ENCODE assay signal across 9 cellular contexts in genomic region chr6:163533443-163533842, GRCh38.
DNase-seq lines count a peak whose midpoint lies in the region; FAIRE-seq and TF ChIP-seq lines count a peak whose summit lies in the region.
"Had no signal": no experiment of that assay in that cellular context is flagged by ENCODE, and none has a peak within 500 bp of the region (broad histone marks: within the 10 kb centered on the region; RNA-seq: fewer than 3 reads in every experiment).

No MANE protein-coding gene starts in this region.

- peak; percentile 80 for DNase-seq in AG04450 (ENCODE audit: low read depth, low spot score)
- peak; percentile 16 for DNase-seq in HuH-7.5 (ENCODE audit: low spot score)
- DNase-seq in astrocyte (ENCODE audit: low read depth), result peak; percentile 93
- peak; percentile 65 for DNase-seq in kidney glomerular epithelial cell (lab: John Stamatoyannopoulos, UW)
- no peak for DNase-seq in NCI-H1105 (lab: John Stamatoyannopoulos, UW)
- no peak for DNase-seq in NCI-H526 treated with DMSO at 0.1 percent for 48 hours (lab: John Stamatoyannopoulos, UW)
- DNase-seq in stimulated activated CD4-positive, alpha-beta T cell treated with anti-CD3 and anti-CD28 coated beads, Interleukin-2, amount 100 ng/mL, for 24 hours, result no peak
- no peak for DNase-seq in NCI-H2227 (lab: John Stamatoyannopoulos, UW; ENCODE audit: unreplicated experiment)
- DNase-seq: aorta had no signal

- peaks cover 95% of the 10 kb centered on the region for H3K79me2 ChIP-seq in astrocyte (ENCODE audit: insufficient read depth, low read length)

- H3K9me3 Mint-ChIP-seq in astrocyte (ENCODE audit: unreplicated experiment), result no peaks in the 10 kb centered on the region

- no peak overlapping the region for H3K4me3 ChIP-seq in AG04450 (ENCODE audit: low read depth, low read length)
- no peak overlapping the region for H3K4me3 ChIP-seq in astrocyte (ENCODE audit: insufficient read depth, low read depth, low read length)

- peaks cover 41% of the 10 kb centered on the region for H4K20me1 ChIP-seq in astrocyte (ENCODE audit: insufficient read depth, low read length)

- FAIRE-seq in astrocyte (lab: Jason Lieb, UNC), result peak; percentile 70

- H3K27me3 Mint-ChIP-seq in astrocyte (ENCODE audit: low read depth, unreplicated experiment), result no peaks in the 10 kb centered on the region

- H3K27ac ChIP-seq in AG04450 (ENCODE audit: low read depth, low read length) (no peak overlapping the region), astrocyte (ENCODE audit: low read depth, low read length) (peak overlapping the region; percentile 69)

- no peak overlapping the region for H3K4me3 Mint-ChIP-seq in astrocyte (ENCODE audit: unreplicated experiment)

- peak overlapping the region; percentile 52 for H3K4me2 ChIP-seq in astrocyte (ENCODE audit: low read length)

- POLR2A ChIA-PET in AG04450 (lab: Yijun Ruan, JAX), result no interaction called here

- CTCF ChIA-PET in AG04450 (lab: Charles Lee), result interaction anchor here (0.6 kb wide), 1 partner anchor 9 kb away, joined by 3 read pairs; no protein-coding TSS in a partner anchor

- H3K36me3 Mint-ChIP-seq in astrocyte (ENCODE audit: low read depth, unreplicated experiment), result peaks cover 18% of the 10 kb centered on the region

- no peak overlapping the region for H2AFZ ChIP-seq in astrocyte (ENCODE audit: low read depth, low read length)

- TF ChIP-seq CTCF in AG04450 (IDR thresholded peaks at IDR 0.05; ENCODE audit: low read depth, low read length), result no peak
- TF ChIP-seq CTCF in astrocyte (IDR thresholded peaks at IDR 0.05; ENCODE audit: insufficient read depth, low read depth, low read length), result no peak

- H3K4me1 ChIP-seq in astrocyte (ENCODE audit: insufficient read depth, low read length), result peaks cover 48% of the 10 kb centered on the region

- H3K9me3 ChIP-seq in AG04450 (ENCODE audit: control insufficient read depth, insufficient read depth, low read length) (no peaks in the 10 kb centered on the region), astrocyte (ENCODE audit: insufficient read depth, low read depth, low read length) (no peaks in the 10 kb centered on the region)

- H3K36me3 ChIP-seq in astrocyte (ENCODE audit: insufficient read depth, low read length), result peaks cover 3% of the 10 kb centered on the region

- H3K4me1 Mint-ChIP-seq in astrocyte (ENCODE audit: low read depth, unreplicated experiment), result peaks cover 57% of the 10 kb centered on the region

- H3K27me3 ChIP-seq in AG04450 (ENCODE audit: control insufficient read depth, insufficient read depth, low read length), result no peaks in the 10 kb centered on the region
- no peaks in the 10 kb centered on the region for H3K27me3 ChIP-seq in astrocyte (ENCODE audit: insufficient read depth, low read length)

- peak overlapping the region; percentile 10 for H3K9ac ChIP-seq in astrocyte (ENCODE audit: low read length)

- peak overlapping the region; percentile 83 for H3K27ac Mint-ChIP-seq in astrocyte (ENCODE audit: unreplicated experiment)

Comparison
In these comparisons a context has a peak if more than half of its experiments do, and no peak if none do; other contexts are left out.
1. DNase-seq: peak in AG04450 (single experiment), HuH-7.5 (single experiment), astrocyte (single experiment) and kidney glomerular epithelial cell (single experiment); none in NCI-H1105 (single experiment), NCI-H526 treated with DMSO at 0.1 percent for 48 hours (single experiment), stimulated activated CD4-positive, alpha-beta T cell treated with anti-CD3 and anti-CD28 coated beads, Interleukin-2, amount 100 ng/mL, for 24 hours (0 of 2) and NCI-H2227 (single experiment).